28 cellular contexts compared by ENCODE assay signal in the genomic region with DNA sequence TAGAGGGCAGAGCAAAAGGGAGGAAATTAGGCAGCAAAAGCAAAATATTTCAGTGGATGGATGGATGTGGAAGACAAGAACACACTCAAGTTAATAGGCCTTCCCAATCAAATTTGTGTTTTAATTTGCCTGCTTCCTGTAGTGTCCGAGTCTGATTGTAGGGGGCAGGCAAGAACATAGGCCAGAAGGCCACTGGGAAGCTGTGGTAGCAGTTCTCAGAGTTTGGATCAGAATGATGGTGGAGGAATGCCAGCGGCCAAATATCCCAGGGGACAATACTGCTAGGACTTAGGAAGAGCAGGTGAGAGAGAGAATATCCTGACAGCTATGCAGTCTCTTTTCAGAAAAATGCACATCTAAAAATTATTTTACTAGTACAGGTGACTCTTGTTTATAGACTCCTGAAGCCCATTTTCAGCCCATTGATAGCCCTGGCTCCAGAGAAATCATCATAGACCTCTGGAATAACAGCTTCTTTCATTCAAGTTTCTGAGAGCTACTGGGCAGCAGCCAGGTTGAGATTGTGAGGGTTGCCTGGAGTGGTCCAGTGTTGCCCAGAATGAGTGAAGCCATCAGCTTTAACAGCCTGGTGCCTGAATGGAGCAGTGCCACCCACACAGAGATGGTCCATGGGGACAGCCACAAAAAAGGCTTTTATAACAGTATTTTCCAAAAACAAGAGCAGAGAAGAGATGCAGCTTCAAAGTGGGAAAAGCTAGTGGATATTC. TPM values are rescaled to one million over a fixed set of nuclear protein-coding genes. Genes with fewer than 3 reads are reported as not detected.
A peak's percentile ranks its signal among the peaks of the same experiment; 100 is the strongest.
DNase-seq lines count a peak whose midpoint lies in the region; ATAC-seq, FAIRE-seq and TF ChIP-seq lines count a peak whose summit lies in the region.
"Had no signal": no experiment of that assay in that cellular context is flagged by ENCODE, and none has a peak within 500 bp of the region (broad histone marks: within the 10 kb centered on the region; RNA-seq: fewer than 3 reads in every experiment).

No MANE protein-coding gene starts in this region.

- TF ChIP-seq POLR2A in GM12892 (IDR thresholded peaks at IDR 0.05; ENCODE audit: low read depth, low read length), result no peak

- H3K4me1 ChIP-seq in BE2C (no peaks in the 10 kb centered on the region), KMS-11 (ENCODE audit: low read depth, poor library complexity, severe bottlenecking) (no peaks in the 10 kb centered on the region)
- H3K4me1 ChIP-seq: foreskin keratinocyte, prostate gland, SJSA1, testis had no signal

- no peak overlapping the region for H3K9ac ChIP-seq in KMS-11

- no peaks in the 10 kb centered on the region for H3K9me3 ChIP-seq in BE2C
- H3K9me3 ChIP-seq: prostate gland, SJSA1, testis had no signal

- H3K36me3 Mint-ChIP-seq in chondrocyte (ENCODE audit: low read depth), result no peaks in the 10 kb centered on the region
- H3K36me3 Mint-ChIP-seq: activated naive CD4-positive, alpha-beta T cell treated with anti-CD3 and anti-CD28 coated beads, Interleukin-2, amount 10 ng/mL, durations not matched to agents 7 days and 5 days; CD8-positive, alpha-beta T cell had no signal

- H3K4me3 ChIP-seq in BE2C (ENCODE audit: low read depth, low read length), result no peak overlapping the region
- no peak overlapping the region for H3K4me3 ChIP-seq in KMS-11 (IDR thresholded peaks at IDR 0.05; ENCODE audit: insufficient read depth, low read depth, low read length)
- H3K4me3 ChIP-seq: prostate gland, SJSA1, testis had no signal

- FAIRE-seq in GM12892 (lab: Jason Lieb, UNC), result no peak
- FAIRE-seq: endothelial cell of umbilical vein had no signal

- H3K36me3 ChIP-seq in BE2C (no peaks in the 10 kb centered on the region), KMS-11 (ENCODE audit: insufficient read depth) (no peaks in the 10 kb centered on the region)
- H3K36me3 ChIP-seq: prostate gland, SJSA1 had no signal

- H3K27me3 Mint-ChIP-seq in chondrocyte (ENCODE audit: low read depth), result no peaks in the 10 kb centered on the region

- no peak for ATAC-seq in HG03159 (IDR thresholded peaks at IDR 0.05; ENCODE audit: unreplicated experiment)
- ATAC-seq: activated CD4-positive, CD25-positive, alpha-beta regulatory T cell treated with anti-CD3 and anti-CD28 coated beads, Interleukin-2, amount 50 U/mL, for 24 hours; activated T-cell treated with anti-CD3 and anti-CD28 coated beads, Interleukin-2, amount 50 U/mL, for 4 hours; CD8-positive, alpha-beta T cell; left colon had no signal

- DNase-seq in BE2C (no peak), chondrocyte (ENCODE audit: low spot score) (no peak), midbrain (lab: John Stamatoyannopoulos, UW) (peak; percentile 42), GM12892 (ENCODE audit: insufficient read length) (no peak), NCI-H2081 (lab: John Stamatoyannopoulos, UW) (no peak), HK-2 (ENCODE audit: unreplicated experiment) (no peak)
- DNase-seq: activated naive CD4-positive, alpha-beta T cell treated with anti-CD3 and anti-CD28 coated beads, Interleukin-2, amount 10 ng/mL, durations not matched to agents 7 days and 5 days; activated T-cell treated with anti-CD3 and anti-CD28 coated beads, Interleukin-2, amount 50 U/mL, for 4 hours; CD8-positive, alpha-beta T cell; cortex of kidney; DMS53; foreskin keratinocyte; Karpas-422; left colon; NCI-H1417; NCI-H2171; NCI-H748 treated with DMSO at 0.1 percent for 48 hours; nephron progenitor cell; stimulated activated CD4-positive, alpha-beta T cell treated with anti-CD3 and anti-CD28 coated beads, Interleukin-12 subunit alpha, Interleukin-12 subunit beta, amount 100 ng/mL, for 4 hours; stimulated activated CD8-positive, alpha-beta memory T cell treated with anti-CD3 and anti-CD28 coated beads, Interleukin-4, amount 100 ng/mL, for 48 hours; testis had no signal

- H3K4me2 ChIP-seq in KMS-11, result no peak overlapping the region

- H3K79me2 ChIP-seq in KMS-11 (ENCODE audit: insufficient read depth, low read depth), result no peaks in the 10 kb centered on the region

- TF ChIP-seq CTCF in BE2C (IDR thresholded peaks at IDR 0.05; ENCODE audit: low read depth, low read length) (0 out of 2 replicates have a peak, but pooled peaks have one; percentile 21), KMS-11 (conservative IDR thresholded peaks at IDR 0.05; ENCODE audit: low read depth, low read length) (0 out of 2 replicates have a peak, but pooled peaks have one; percentile 24), chondrocyte (IDR thresholded peaks at IDR 0.05) (peak; percentile 28)

- no peak overlapping the region for H3K27ac Mint-ChIP-seq in chondrocyte (ENCODE audit: unreplicated experiment)
- H3K27ac Mint-ChIP-seq: activated naive CD4-positive, alpha-beta T cell treated with anti-CD3 and anti-CD28 coated beads, Interleukin-2, amount 10 ng/mL, durations not matched to agents 7 days and 5 days; CD8-positive, alpha-beta T cell; nephron progenitor cell; T-helper 2 cell treated with Interferon-gamma antibody and Interleukin-4, amounts not matched to agents 5 μg/mL and 100 μg/mL, for 36 hours had no signal

- H3K27ac ChIP-seq in KMS-11, result no peak overlapping the region
- H3K27ac ChIP-seq: foreskin keratinocyte, prostate gland, SJSA1, testis had no signal

- H3K4me3 Mint-ChIP-seq in chondrocyte (ENCODE audit: unreplicated experiment), result no peak overlapping the region
- H3K4me3 Mint-ChIP-seq: activated naive CD4-positive, alpha-beta T cell treated with anti-CD3 and anti-CD28 coated beads, Interleukin-2, amount 10 ng/mL, durations not matched to agents 7 days and 5 days; activated T-cell treated with anti-CD3 and anti-CD28 coated beads, Interleukin-2, amount 50 U/mL, for 4 hours; CD8-positive, alpha-beta T cell; nephron progenitor cell; T-helper 2 cell treated with Interferon-gamma antibody and Interleukin-4, amounts not matched to agents 5 μg/mL and 100 μg/mL, for 36 hours had no signal

- H2AFZ ChIP-seq in KMS-11 (ENCODE audit: low read depth), result no peak overlapping the region

- no peaks in the 10 kb centered on the region for H4K20me1 ChIP-seq in KMS-11 (ENCODE audit: insufficient read depth)

- H3K4me1 Mint-ChIP-seq in chondrocyte (ENCODE audit: low read depth), result peaks cover 6% of the 10 kb centered on the region
- H3K4me1 Mint-ChIP-seq: activated naive CD4-positive, alpha-beta T cell treated with anti-CD3 and anti-CD28 coated beads, Interleukin-2, amount 10 ng/mL, durations not matched to agents 7 days and 5 days had no signal

- H3K27me3 ChIP-seq in BE2C (no peaks in the 10 kb centered on the region), KMS-11 (ENCODE audit: insufficient read depth, low read depth) (no peaks in the 10 kb centered on the region)
- H3K27me3 ChIP-seq: foreskin keratinocyte, SJSA1, testis had no signal

- peaks cover 6% of the 10 kb centered on the region for H3K9me3 Mint-ChIP-seq in chondrocyte (ENCODE audit: low read depth)
- H3K9me3 Mint-ChIP-seq: activated T-cell treated with anti-CD3 and anti-CD28 coated beads, Interleukin-2, amount 50 U/mL, for 4 hours; T-helper 2 cell treated with Interferon-gamma antibody and Interleukin-4, amounts not matched to agents 5 μg/mL and 100 μg/mL, for 36 hours had no signal

RNA-seq across cellular contexts. Expression of a gene that starts 19.1 kb away (rescaled TPM):
- polyA plus RNA-seq in BE2C (2012; ENCODE audit: insufficient read depth, insufficient read length, low read depth), result 2.1 TPM
- total RNA-seq in chondrocyte, result 46.9 to 61.0 TPM (median 48.4 TPM) in 3 replicates
- polyA plus RNA-seq in GM12892 (2012; ENCODE audit: missing spikeins), result 0.30 TPM
